Comparison of ENCODE assay signal across 27 cellular contexts in genomic region chr5:9658726-9659125, GRCh38. TPM values are rescaled to one million over a fixed set of nuclear protein-coding genes. Genes with fewer than 3 reads are reported as not detected.
"Had no signal": no experiment of that assay in that cellular context is flagged by ENCODE, and none has a peak within 500 bp of the region (broad histone marks: within the 10 kb centered on the region; RNA-seq: fewer than 3 reads in every experiment).

No MANE protein-coding gene starts in this region.

- H3K4me3 Mint-ChIP-seq: activated CD8-positive, alpha-beta T cell treated with anti-CD3 and anti-CD28 coated beads, Interleukin-2, amount 10 ng/mL, durations not matched to agents 7 days and 5 days; activated naive CD4-positive, alpha-beta T cell treated with anti-CD3 and anti-CD28 coated beads, Interleukin-2, amount 50 U/mL, for 24 hours; brain; natural killer cell treated with Interleukin-12 subunit alpha and Interleukin-12 subunit beta and Interleukin-15 and Interleukin-18, amount 100 ng/mL, for 72 hours; WTC11 had no signal

- H3K9me3 ChIP-seq: vagina had no signal

- H3K36me3 Mint-ChIP-seq: activated naive CD4-positive, alpha-beta T cell treated with anti-CD3 and anti-CD28 coated beads, Interleukin-2, amount 50 U/mL, for 24 hours; natural killer cell treated with Interleukin-12 subunit alpha and Interleukin-12 subunit beta and Interleukin-15 and Interleukin-18, amount 100 ng/mL, for 72 hours; WTC11 had no signal

- H3K9me3 Mint-ChIP-seq: activated naive CD4-positive, alpha-beta T cell treated with anti-CD3 and anti-CD28 coated beads, Interleukin-2, amount 50 U/mL, for 24 hours had no signal

- H3K27me3 ChIP-seq: tibial nerve, vagina had no signal

- H3K27ac ChIP-seq: epithelial cell of prostate, tibial nerve, vagina had no signal

- H3K4me1 Mint-ChIP-seq: activated naive CD4-positive, alpha-beta T cell treated with anti-CD3 and anti-CD28 coated beads, Interleukin-2, amount 50 U/mL, for 24 hours; WTC11 had no signal

- ATAC-seq: activated CD8-positive, alpha-beta T cell treated with anti-CD3 and anti-CD28 coated beads, Interleukin-2, amount 10 ng/mL, durations not matched to agents 7 days and 5 days; natural killer cell treated with Interleukin-12 subunit alpha and Interleukin-12 subunit beta and Interleukin-15 and Interleukin-18, amount 100 ng/mL, for 72 hours; WTC11 had no signal

- H3K4me3 ChIP-seq: skin epidermis, tibial nerve, vagina had no signal

- H3K4me1 ChIP-seq: tibial nerve had no signal

- FAIRE-seq: TTC549 had no signal

- H3K27ac Mint-ChIP-seq: activated CD8-positive, alpha-beta T cell treated with anti-CD3 and anti-CD28 coated beads, Interleukin-2, amount 10 ng/mL, durations not matched to agents 7 days and 5 days; activated naive CD4-positive, alpha-beta T cell treated with anti-CD3 and anti-CD28 coated beads, Interleukin-2, amount 50 U/mL, for 24 hours; natural killer cell treated with Interleukin-12 subunit alpha and Interleukin-12 subunit beta and Interleukin-15 and Interleukin-18, amount 100 ng/mL, for 72 hours had no signal

- H3K27me3 Mint-ChIP-seq: activated naive CD4-positive, alpha-beta T cell treated with anti-CD3 and anti-CD28 coated beads, Interleukin-2, amount 50 U/mL, for 24 hours; natural killer cell treated with Interleukin-12 subunit alpha and Interleukin-12 subunit beta and Interleukin-15 and Interleukin-18, amount 100 ng/mL, for 72 hours had no signal

- H3K36me3 ChIP-seq: tibial nerve, vagina had no signal

- DNase-seq: activated CD4-positive, alpha-beta T cell treated with anti-CD3 and anti-CD28 coated beads for 4 hours; activated CD8-positive, alpha-beta memory T cell treated with anti-CD3 and anti-CD28 coated beads, Interleukin-2, amount 50 U/mL, for 4 hours; activated CD8-positive, alpha-beta T cell treated with anti-CD3 and anti-CD28 coated beads, Interleukin-2, amount 10 ng/mL, durations not matched to agents 7 days and 5 days; activated effector memory CD4-positive, alpha-beta T cell treated with anti-CD3 and anti-CD28 coated beads, Interleukin-2, amount 50 U/mL, for 16 hours; activated T-cell treated with anti-CD3 and anti-CD28 coated beads, Interleukin-2, amount 50 U/mL, for 48 hours; amygdala; cerebellar nuclear complex; dermis blood vessel endothelial cell; kidney glomerular epithelial cell; mesenchymal stem cell; retina; stimulated activated CD4-positive, alpha-beta T cell treated with anti-CD3 and anti-CD28 coated beads, Interleukin-4, amount 100 ng/mL, for 4 hours; stimulated activated CD8-positive, alpha-beta memory T cell treated with anti-CD3 and anti-CD28 coated beads, Interleukin-4, amount 100 ng/mL, for 48 hours; stimulated activated naive CD4-positive, alpha-beta T cell treated with Interleukin-2 at 50 U/mL for 16 hours; substantia nigra; T-helper 2 cell had no signal

RNA-seq across cellular contexts. Expression of gene TAS2R1, which starts 28.6 kb away (rescaled TPM):
- total RNA-seq: activated CD8-positive, alpha-beta T cell treated with anti-CD3 and anti-CD28 coated beads, Interleukin-2, amount 10 ng/mL, durations not matched to agents 7 days and 5 days; dermis blood vessel endothelial cell; glomerular endothelial cell; liver; natural killer cell treated with Interleukin-12 subunit alpha and Interleukin-12 subunit beta and Interleukin-15 and Interleukin-18, amount 100 ng/mL, for 72 hours; tibial nerve; vagina; WTC11 had no signal
